Comparison of ENCODE assay signal across 18 cellular contexts in the genomic region with DNA sequence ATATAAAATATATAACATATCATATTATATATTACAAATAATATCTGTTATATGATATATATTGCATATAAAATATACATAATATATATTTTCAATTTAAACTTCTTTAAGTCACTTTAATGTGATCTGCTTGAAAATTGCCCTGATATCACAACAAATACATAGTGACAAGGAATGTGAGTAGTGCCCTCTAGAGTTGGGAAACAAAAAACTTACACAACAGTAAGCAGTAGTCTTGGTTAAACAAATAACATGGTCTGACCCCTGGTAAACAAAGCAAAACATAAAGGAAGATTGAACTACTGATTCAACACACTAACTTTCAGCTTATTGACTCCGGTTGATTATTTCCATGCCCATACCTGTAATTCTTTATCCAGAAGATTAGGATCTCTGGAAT.
A peak's percentile ranks its signal among the peaks of the same experiment; 100 is the strongest.
DNase-seq lines count a peak whose midpoint lies in the region; ATAC-seq, FAIRE-seq and TF ChIP-seq lines count a peak whose summit lies in the region.
"Had no signal": no experiment of that assay in that cellular context is flagged by ENCODE, and none has a peak within 500 bp of the region (broad histone marks: within the 10 kb centered on the region; RNA-seq: fewer than 3 reads in every experiment).

No MANE protein-coding gene starts in this region.

- POLR2A ChIA-PET in activated CD8-positive, alpha-beta T cell treated with anti-CD3 and anti-CD28 coated beads, Interleukin-2, amount 10 ng/mL, durations not matched to agents 7 days and 5 days (lab: Charles Lee) = no interaction called here

- peak; percentile 62 for ATAC-seq in GM19351 (IDR thresholded peaks at IDR 0.05; ENCODE audit: unreplicated experiment)
- no peak for ATAC-seq in activated CD8-positive, alpha-beta T cell treated with anti-CD3 and anti-CD28 coated beads, Interleukin-2, amount 10 ng/mL, durations not matched to agents 7 days and 5 days
- no peak for ATAC-seq in HG02840 (IDR thresholded peaks at IDR 0.05; ENCODE audit: low FRiP score, unreplicated experiment)

- DNase-seq in D721Med (ENCODE audit: insufficient read length, low spot score) (no peak), OCI-M1 (lab: John Stamatoyannopoulos, UW) (peak; percentile 24), frontal cortex (ENCODE audit: low spot score in 2 of 2) (no peak), cerebellar nuclear complex (lab: John Stamatoyannopoulos, UW) (no peak), COR-L47 (lab: John Stamatoyannopoulos, UW) (no peak)
- DNase-seq in activated CD8-positive, alpha-beta T cell treated with anti-CD3 and anti-CD28 coated beads, Interleukin-2, amount 10 ng/mL, durations not matched to agents 7 days and 5 days = no peak
- DNase-seq: activated T-cell treated with anti-CD3 and anti-CD28 coated beads, Interleukin-2, amount 50 U/mL, for 48 hours; aorta; KG1; NCI-H1694 treated with DMSO at 0.1 percent for 48 hours; sigmoid colon; stimulated activated naive CD4-positive, alpha-beta T cell treated with Interleukin-2 at 50 U/mL for 16 hours; uterus had no signal

- no peaks in the 10 kb centered on the region for H3K36me3 Mint-ChIP-seq in activated CD8-positive, alpha-beta T cell treated with anti-CD3 and anti-CD28 coated beads, Interleukin-2, amount 10 ng/mL, durations not matched to agents 7 days and 5 days (ENCODE audit: low read depth)

- H3K9me3 Mint-ChIP-seq in activated CD8-positive, alpha-beta T cell treated with anti-CD3 and anti-CD28 coated beads, Interleukin-2, amount 10 ng/mL, durations not matched to agents 7 days and 5 days (ENCODE audit: insufficient read depth) = peaks cover 5% of the 10 kb centered on the region

- no peaks in the 10 kb centered on the region for H3K4me1 Mint-ChIP-seq in activated CD8-positive, alpha-beta T cell treated with anti-CD3 and anti-CD28 coated beads, Interleukin-2, amount 10 ng/mL, durations not matched to agents 7 days and 5 days (ENCODE audit: low read depth)
- H3K4me1 Mint-ChIP-seq: B cell had no signal

- H3K27ac Mint-ChIP-seq in activated CD8-positive, alpha-beta T cell treated with anti-CD3 and anti-CD28 coated beads, Interleukin-2, amount 10 ng/mL, durations not matched to agents 7 days and 5 days = no peak overlapping the region
- H3K27ac Mint-ChIP-seq: B cell; dendritic cell treated with granulocyte-macrophage colony-stimulating factor and Interleukin-4, amounts not matched to agents 40 ng/mL and 50 ng/mL, for 4 days had no signal

- no peaks in the 10 kb centered on the region for H3K27me3 Mint-ChIP-seq in activated CD8-positive, alpha-beta T cell treated with anti-CD3 and anti-CD28 coated beads, Interleukin-2, amount 10 ng/mL, durations not matched to agents 7 days and 5 days (ENCODE audit: low read depth)
- H3K27me3 Mint-ChIP-seq: B cell; dendritic cell treated with granulocyte-macrophage colony-stimulating factor and Interleukin-4, amounts not matched to agents 40 ng/mL and 50 ng/mL, for 4 days had no signal

- CTCF ChIA-PET in activated CD8-positive, alpha-beta T cell treated with anti-CD3 and anti-CD28 coated beads, Interleukin-2, amount 10 ng/mL, durations not matched to agents 7 days and 5 days (lab: Charles Lee) = no interaction called here

- peak; percentile 44 for TF ChIP-seq CTCF in D721Med (IDR thresholded peaks at IDR 0.05; ENCODE audit: insufficient read depth, missing control alignments)

- FAIRE-seq in D721Med (lab: Jason Lieb, UNC) (no peak), frontal cortex (lab: Jason Lieb, UNC) (peak; percentile 92)
- FAIRE-seq: GM19239 had no signal

- H3K4me3 Mint-ChIP-seq in activated CD8-positive, alpha-beta T cell treated with anti-CD3 and anti-CD28 coated beads, Interleukin-2, amount 10 ng/mL, durations not matched to agents 7 days and 5 days = no peak overlapping the region
- H3K4me3 Mint-ChIP-seq: B cell; dendritic cell treated with granulocyte-macrophage colony-stimulating factor and Interleukin-4, amounts not matched to agents 40 ng/mL and 50 ng/mL, for 4 days had no signal
